ENCODE assay signal across 26 cellular contexts in the genomic region with DNA sequence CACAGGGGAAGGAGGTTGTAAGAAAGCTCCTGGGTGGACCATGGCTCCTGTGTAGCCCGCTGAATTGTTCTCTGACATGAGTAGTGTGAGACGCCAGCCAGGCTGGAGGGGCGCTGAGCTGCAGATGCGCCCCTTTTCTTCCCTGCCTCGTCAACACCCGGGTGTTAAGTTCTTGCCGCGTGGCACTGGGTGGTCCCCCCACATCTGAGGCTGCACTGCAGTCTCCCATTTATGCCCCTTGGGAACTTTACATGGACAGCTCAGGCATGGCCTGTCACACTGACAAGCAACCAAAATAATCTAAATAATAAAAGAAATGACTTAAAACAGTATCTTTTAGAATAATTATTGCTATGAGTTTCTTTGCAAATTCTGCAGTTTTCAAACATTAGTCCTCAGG. TPM values are rescaled to one million over a fixed set of nuclear protein-coding genes. Genes with fewer than 3 reads are reported as not detected.
"Had no signal": no experiment of that assay in that cellular context is flagged by ENCODE, and none has a peak within 500 bp of the region (broad histone marks: within the 10 kb centered on the region; RNA-seq: fewer than 3 reads in every experiment).

No MANE protein-coding gene starts in this region.

- H3K9me3 Mint-ChIP-seq: mesothelial cell of epicardium; naive thymus-derived CD8-positive, alpha-beta T cell; nephron; neural crest cell; stimulated activated effector memory CD8-positive, alpha-beta T cell treated with anti-CD3 and anti-CD28 coated beads, Interleukin-12 subunit alpha, Interleukin-12 subunit beta, amount 100 ng/mL, for 72 hours; stimulated activated naive CD8-positive, alpha-beta T cell treated with anti-CD3 and anti-CD28 coated beads, Interleukin-15, amount 100 ng/mL, for 72 hours had no signal

- DNase-seq: hippocampal formation; kidney glomerular epithelial cell; left cardiac atrium; left lung; lower lobe of right lung; mammary epithelial cell; mesenchymal stem cell; naive thymus-derived CD8-positive, alpha-beta T cell; nucleus accumbens; psoas muscle; right lobe of liver; spleen; stimulated activated CD4-positive, alpha-beta T cell treated with anti-CD3 and anti-CD28 coated beads, Interleukin-4, amount 100 ng/mL, for 24 hours; stimulated activated naive CD4-positive, alpha-beta T cell treated with Interleukin-2 at 50 U/mL for 16 hours; stimulated activated naive CD8-positive, alpha-beta T cell treated with anti-CD3 and anti-CD28 coated beads, Interleukin-15, amount 100 ng/mL, for 72 hours; substantia nigra; testis; thyroid gland; transverse colon; upper lobe of left lung had no signal

- H3K4me1 Mint-ChIP-seq: naive thymus-derived CD8-positive, alpha-beta T cell; stimulated activated effector memory CD8-positive, alpha-beta T cell treated with anti-CD3 and anti-CD28 coated beads, Interleukin-12 subunit alpha, Interleukin-12 subunit beta, amount 100 ng/mL, for 72 hours; stimulated activated naive CD8-positive, alpha-beta T cell treated with anti-CD3 and anti-CD28 coated beads, Interleukin-15, amount 100 ng/mL, for 72 hours had no signal

- H3K27ac Mint-ChIP-seq: mesothelial cell of epicardium; nephron; stimulated activated effector memory CD8-positive, alpha-beta T cell treated with anti-CD3 and anti-CD28 coated beads, Interleukin-12 subunit alpha, Interleukin-12 subunit beta, amount 100 ng/mL, for 72 hours had no signal

- H3K36me3 Mint-ChIP-seq: mesothelial cell of epicardium; naive thymus-derived CD8-positive, alpha-beta T cell; stimulated activated effector memory CD8-positive, alpha-beta T cell treated with anti-CD3 and anti-CD28 coated beads, Interleukin-12 subunit alpha, Interleukin-12 subunit beta, amount 100 ng/mL, for 72 hours had no signal

- H3K27me3 ChIP-seq: left lung, right lobe of liver, testis, thyroid gland, transverse colon, upper lobe of left lung, vagina had no signal

- H3K4me1 ChIP-seq: left lung, lower lobe of right lung, parathyroid adenoma, psoas muscle, right lobe of liver, testis, transverse colon, upper lobe of left lung had no signal

- H3K36me3 ChIP-seq: left lung, lower lobe of right lung, right lobe of liver, spleen, thyroid gland, transverse colon, upper lobe of left lung, vagina had no signal

- H3K4me3 ChIP-seq: left lung, lower lobe of right lung, psoas muscle, right lobe of liver, spleen, testis, thyroid gland, transverse colon, upper lobe of left lung, vagina had no signal

- ATAC-seq: left cardiac atrium; left lung; lower lobe of right lung; naive thymus-derived CD8-positive, alpha-beta T cell; psoas muscle; right lobe of liver; stimulated activated effector memory CD8-positive, alpha-beta T cell treated with anti-CD3 and anti-CD28 coated beads, Interleukin-12 subunit alpha, Interleukin-12 subunit beta, amount 100 ng/mL, for 72 hours; stimulated activated naive CD8-positive, alpha-beta T cell treated with anti-CD3 and anti-CD28 coated beads, Interleukin-15, amount 100 ng/mL, for 72 hours had no signal

- H3K27ac ChIP-seq: left lung, lower lobe of right lung, parathyroid adenoma, psoas muscle, right lobe of liver, spleen, testis, thyroid gland, transverse colon, upper lobe of left lung, vagina had no signal

- H3K9me3 ChIP-seq: left lung, lower lobe of right lung, psoas muscle, right lobe of liver, spleen, testis, thyroid gland, transverse colon, upper lobe of left lung, vagina had no signal

- H3K4me3 Mint-ChIP-seq: mesothelial cell of epicardium; naive thymus-derived CD8-positive, alpha-beta T cell; nephron; neural crest cell; stimulated activated effector memory CD8-positive, alpha-beta T cell treated with anti-CD3 and anti-CD28 coated beads, Interleukin-12 subunit alpha, Interleukin-12 subunit beta, amount 100 ng/mL, for 72 hours; stimulated activated naive CD8-positive, alpha-beta T cell treated with anti-CD3 and anti-CD28 coated beads, Interleukin-15, amount 100 ng/mL, for 72 hours had no signal

RNA-seq across cellular contexts. Expression of a gene that starts 34.6 kb away (rescaled TPM):
- total RNA-seq: naive thymus-derived CD8-positive, alpha-beta T cell had no signal
- polyA plus RNA-seq: naive thymus-derived CD8-positive, alpha-beta T cell had no signal
